Comparison of ENCODE assay signal across 19 cellular contexts in genomic region chr10:79898597-79899325, GRCh38. TPM values are rescaled to one million over a fixed set of nuclear protein-coding genes. Genes with fewer than 3 reads are reported as not detected.
"Had no signal": no experiment of that assay in that cellular context is flagged by ENCODE, and none has a peak within 500 bp of the region (broad histone marks: within the 10 kb centered on the region; RNA-seq: fewer than 3 reads in every experiment).

No MANE protein-coding gene starts in this region.

- H3K9ac ChIP-seq: parathyroid adenoma had no signal

- H3K79me2 ChIP-seq: parathyroid adenoma had no signal

- H3K4me3 ChIP-seq: cardiac muscle cell, dorsolateral prefrontal cortex, left ventricle myocardium inferior, mucosa of descending colon, sigmoid colon, tibial artery had no signal

- FAIRE-seq: keratinocyte, urothelium cell line had no signal

- H3K4me1 ChIP-seq: parathyroid adenoma, sigmoid colon, tibial artery had no signal

- DNase-seq: activated CD4-positive, alpha-beta T cell treated with anti-CD3 and anti-CD28 coated beads, Interleukin-2, amount 50 U/mL, for 1 hour; activated CD4-positive, CD25-positive, alpha-beta regulatory T cell; activated CD8-positive, alpha-beta memory T cell treated with anti-CD3 and anti-CD28 coated beads for 24 hours; activated naive CD4-positive, alpha-beta T cell treated with Interleukin-2 at 50 U/mL for 16 hours; dorsolateral prefrontal cortex; endodermal cell; left ventricle myocardium inferior; mucosa of descending colon; naive thymus-derived CD4-positive, alpha-beta T cell; sigmoid colon; stimulated activated CD4-positive, alpha-beta T cell treated with anti-CD3 and anti-CD28 coated beads, Interleukin-4, amount 100 ng/mL, for 1 hour; stimulated activated naive CD4-positive, alpha-beta T cell; T-helper 2 cell; tibial artery had no signal

- H3K9me3 ChIP-seq: left ventricle myocardium inferior, mucosa of descending colon, sigmoid colon, tibial artery had no signal

- H3K36me3 ChIP-seq: cardiac muscle cell, left ventricle myocardium inferior, sigmoid colon, tibial artery had no signal

- H3K27ac ChIP-seq: cardiac muscle cell, dorsolateral prefrontal cortex, left ventricle myocardium inferior, parathyroid adenoma, sigmoid colon, tibial artery had no signal

- H3K27me3 ChIP-seq: sigmoid colon had no signal

- H2AFZ ChIP-seq: parathyroid adenoma had no signal

RNA-seq across cellular contexts. Expression of gene SFTPD, which starts 50.1 kb away (rescaled TPM):
- total RNA-seq: activated T-helper 17 cell treated with anti-CD3 and anti-CD28 coated beads, Interleukin-2, amount 50 U/mL, for 72 hours had no signal
